Comparison of ENCODE assay signal across 16 cellular contexts in the genomic region with DNA sequence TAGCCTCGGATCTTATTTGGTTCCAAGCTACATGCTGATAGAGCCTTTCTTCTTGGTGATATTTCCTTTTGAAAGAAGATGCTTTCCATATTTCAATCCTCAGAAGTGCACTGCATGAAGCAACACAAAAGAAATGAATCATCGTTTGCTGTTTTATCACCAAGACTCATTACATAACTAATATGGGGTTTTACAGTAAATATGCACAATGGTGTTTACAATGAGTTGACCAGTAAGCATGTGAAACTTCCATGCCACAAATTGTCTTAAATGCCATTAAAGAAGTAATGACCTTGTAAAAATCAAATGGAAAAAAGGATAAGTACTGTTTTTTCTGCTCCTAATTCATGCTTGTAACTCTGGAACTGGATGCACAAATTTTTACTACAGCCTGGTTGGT.
"Had no signal": no experiment of that assay in that cellular context is flagged by ENCODE, and none has a peak within 500 bp of the region (broad histone marks: within the 10 kb centered on the region; RNA-seq: fewer than 3 reads in every experiment).

No MANE protein-coding gene starts in this region.

- H3K36me3 ChIP-seq: cardiac muscle cell, neutrophil, pancreas, right lobe of liver, upper lobe of left lung had no signal

- DNase-seq: activated CD4-positive, alpha-beta T cell treated with anti-CD3 and anti-CD28 coated beads, Interleukin-2, amount 50 U/mL, for 4 hours; activated effector memory CD4-positive, alpha-beta T cell treated with anti-CD3 and anti-CD28 coated beads, Interleukin-2, amount 50 U/mL, for 16 hours; activated naive CD4-positive, alpha-beta T cell treated with anti-CD3 and anti-CD28 coated beads, Interleukin-2, amount 50 U/mL, for 16 hours; activated T-cell treated with anti-CD3 and anti-CD28 coated beads, Interleukin-2, amount 50 U/mL, for 72 hours; effector memory CD8-positive, alpha-beta T cell; pancreas; right lobe of liver; stimulated activated CD4-positive, alpha-beta T cell treated with anti-CD3 and anti-CD28 coated beads, Interleukin-4, amount 100 ng/mL, for 4 hours; T-helper 2 cell; testis; upper lobe of left lung had no signal

- H3K4me1 ChIP-seq: pancreas, right lobe of liver, testis, upper lobe of left lung had no signal

- H3K9me3 ChIP-seq: neutrophil, pancreas, right lobe of liver, testis, upper lobe of left lung had no signal

- H3K27ac ChIP-seq: cardiac muscle cell, epithelial cell of prostate, neutrophil, pancreas, right lobe of liver, testis, upper lobe of left lung had no signal

- H3K4me3 ChIP-seq: cardiac muscle cell, pancreas, right lobe of liver, testis, upper lobe of left lung had no signal

- H3K27me3 ChIP-seq: cardiac muscle cell, neutrophil, pancreas, right lobe of liver, testis, upper lobe of left lung had no signal

- ATAC-seq: activated T-cell treated with anti-CD3 and anti-CD28 coated beads, Interleukin-2, amount 50 U/mL, for 72 hours; effector memory CD8-positive, alpha-beta T cell; natural killer cell treated with Interleukin-12 subunit alpha and Interleukin-12 subunit beta and Interleukin-15 and Interleukin-18, amount 100 ng/mL, for 72 hours; pancreas; right lobe of liver; stimulated activated memory B cell treated with anti-CD40 and anti-IgM and Interleukin-4, amounts not matched to agents 10 μg/mL and 1 μg/mL and 100 μg/mL, for 72 hours had no signal
